24 cellular contexts compared by ENCODE assay signal in the genomic region with DNA sequence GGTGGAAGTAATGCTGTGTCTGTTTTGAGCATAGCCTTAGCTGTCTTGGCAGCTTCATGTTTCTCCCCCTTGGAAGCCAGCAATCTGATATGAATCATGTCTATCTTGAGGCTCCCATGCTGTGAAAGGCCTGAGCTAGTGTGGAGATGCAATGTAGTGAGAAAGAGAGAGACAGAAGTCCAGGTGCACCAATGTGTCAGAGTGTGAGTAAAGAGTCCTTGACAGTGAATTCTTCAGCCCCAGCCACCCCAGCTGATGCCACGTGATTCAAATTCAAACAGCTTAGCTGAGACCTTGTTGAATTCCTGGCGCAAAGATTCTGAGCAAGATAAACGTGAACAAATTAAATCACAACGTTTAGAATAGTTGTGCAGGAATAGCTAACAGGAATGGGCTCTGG.
DNase-seq lines count a peak whose midpoint lies in the region; ATAC-seq and TF ChIP-seq lines count a peak whose summit lies in the region.
"Had no signal": no experiment of that assay in that cellular context is flagged by ENCODE, and none has a peak within 500 bp of the region (broad histone marks: within the 10 kb centered on the region; RNA-seq: fewer than 3 reads in every experiment).

No MANE protein-coding gene starts in this region.

- H3K36me3 Mint-ChIP-seq in brain = no peaks in the 10 kb centered on the region
- H3K36me3 Mint-ChIP-seq in nephron (ENCODE audit: low read depth) = no peaks in the 10 kb centered on the region
- H3K36me3 Mint-ChIP-seq: activated naive CD8-positive, alpha-beta T cell treated with anti-CD3 and anti-CD28 coated beads for 36 hours had no signal

- H3K36me3 ChIP-seq in breast epithelium = no peaks in the 10 kb centered on the region
- H3K36me3 ChIP-seq: ascending aorta, left ventricle myocardium inferior had no signal

- H3K4me1 ChIP-seq in breast epithelium = no peaks in the 10 kb centered on the region
- H3K4me1 ChIP-seq: ascending aorta, Caco-2, foreskin keratinocyte, left ventricle myocardium inferior had no signal

- intact Hi-C loops in breast epithelium (cut with DNase I; ENCODE audit: low total_unique reads) = no loop called here

- ATAC-seq in HG02852 (IDR thresholded peaks at IDR 0.05; ENCODE audit: unreplicated experiment) = no peak
- ATAC-seq: activated CD8-positive, alpha-beta T cell treated with anti-CD3 and anti-CD28 coated beads, Interleukin-2, amount 10 ng/mL, durations not matched to agents 7 days and 5 days; foreskin keratinocyte; GM12878 had no signal

- in situ Hi-C loops in T47D (cut with HindIII; ENCODE audit: low pct_unique_long_range_greater_than_20kb, low sequenced_read_pairs) = no loop called here

- H3K27ac ChIP-seq in breast epithelium = no peak overlapping the region
- H3K27ac ChIP-seq: ascending aorta, foreskin keratinocyte, left ventricle myocardium inferior had no signal

- DNase-seq in T47D (ENCODE audit: low read depth in 1 of 2, low spot score in 1 of 2) (peak; percentile 10 to 73), breast epithelium (ENCODE audit: low spot score in 2 of 2) (no peak), midbrain (lab: John Stamatoyannopoulos, UW) (no peak), NCI-H2029 treated with DMSO at 0.1 percent for 48 hours (lab: John Stamatoyannopoulos, UW) (no peak), COR-L47 (lab: John Stamatoyannopoulos, UW) (no peak)
- DNase-seq: activated CD4-positive, CD25-positive, alpha-beta regulatory T cell treated with anti-CD3 and anti-CD28 coated beads, Interleukin-2, amount 50 U/mL, for 72 hours; activated CD8-positive, alpha-beta T cell treated with anti-CD3 and anti-CD28 coated beads, Interleukin-2, amount 10 ng/mL, durations not matched to agents 7 days and 5 days; activated effector memory CD4-positive, alpha-beta T cell treated with Interleukin-2 at 50 U/mL for 16 hours; activated naive CD8-positive, alpha-beta T cell treated with anti-CD3 and anti-CD28 coated beads for 36 hours; activated T-cell treated with anti-CD3 and anti-CD28 coated beads for 4 hours; Caco-2; foreskin keratinocyte; KG1; left ventricle myocardium inferior; NCI-H1417 treated with DMSO at 0.1 percent for 48 hours; NCI-H2171 treated with DMSO at 0.1 percent for 48 hours; NCI-H82; stimulated activated CD4-positive, alpha-beta T cell treated with anti-CD3 and anti-CD28 coated beads, Interleukin-2, amount 100 ng/mL, for 24 hours had no signal

- H3K27ac Mint-ChIP-seq in brain = peak overlapping the region in 3 of 5 experiments; percentile 12 to 69 (median 45)
- H3K27ac Mint-ChIP-seq in nephron = peak overlapping the region; percentile 61 to 79 (median 78)
- H3K27ac Mint-ChIP-seq: activated CD8-positive, alpha-beta T cell treated with anti-CD3 and anti-CD28 coated beads, Interleukin-2, amount 10 ng/mL, durations not matched to agents 7 days and 5 days; activated naive CD8-positive, alpha-beta T cell treated with anti-CD3 and anti-CD28 coated beads for 36 hours had no signal

- no peak overlapping the region for H3K4me3 ChIP-seq in breast epithelium
- H3K4me3 ChIP-seq: ascending aorta, GM12878, left ventricle myocardium inferior, smooth muscle cell had no signal

- H3K27me3 Mint-ChIP-seq in brain (peaks cover 3% of the 10 kb centered on the region), nephron (ENCODE audit: low read depth) (peaks cover 4% of the 10 kb centered on the region)
- H3K27me3 Mint-ChIP-seq: activated naive CD8-positive, alpha-beta T cell treated with anti-CD3 and anti-CD28 coated beads for 36 hours had no signal

- no peaks in the 10 kb centered on the region for H3K27me3 ChIP-seq in breast epithelium
- H3K27me3 ChIP-seq: ascending aorta, foreskin keratinocyte had no signal

- TF ChIP-seq POLR2A in breast epithelium (IDR thresholded peaks at IDR 0.05) = no peak

- peaks cover 0 to 14% (median 0%) of the 10 kb centered on the region in 5 experiments for H3K9me3 Mint-ChIP-seq in brain
- peaks cover 3% of the 10 kb centered on the region for H3K9me3 Mint-ChIP-seq in nephron
- H3K9me3 Mint-ChIP-seq: activated naive CD8-positive, alpha-beta T cell treated with anti-CD3 and anti-CD28 coated beads for 36 hours had no signal

- H3K4me1 Mint-ChIP-seq in brain (peaks cover 36% of the 10 kb centered on the region), nephron (peaks cover 17% of the 10 kb centered on the region)
- H3K4me1 Mint-ChIP-seq: activated naive CD8-positive, alpha-beta T cell treated with anti-CD3 and anti-CD28 coated beads for 36 hours had no signal

- no peaks in the 10 kb centered on the region for H3K9me3 ChIP-seq in breast epithelium
- H3K9me3 ChIP-seq: ascending aorta, Caco-2, left ventricle myocardium inferior had no signal

- TF ChIP-seq CTCF in breast epithelium (IDR thresholded peaks at IDR 0.05) = no peak
- TF ChIP-seq CTCF in brain (conservative IDR thresholded peaks at IDR 0.05) = no peak
- TF ChIP-seq CTCF in nephron (IDR thresholded peaks at IDR 0.05; ENCODE audit: unreplicated experiment in 3 of 3) = no peak

- H3K4me3 Mint-ChIP-seq in brain (no peak overlapping the region), nephron (no peak overlapping the region)
- H3K4me3 Mint-ChIP-seq: activated CD8-positive, alpha-beta T cell treated with anti-CD3 and anti-CD28 coated beads, Interleukin-2, amount 10 ng/mL, durations not matched to agents 7 days and 5 days; activated naive CD8-positive, alpha-beta T cell treated with anti-CD3 and anti-CD28 coated beads for 36 hours had no signal

Comparison
In these comparisons a context has a peak if more than half of its experiments do, and no peak if none do; other contexts are left out.
1. DNase-seq: peak in T47D (2 of 2); none in breast epithelium (0 of 2), midbrain (single experiment), NCI-H2029 treated with DMSO at 0.1 percent for 48 hours (single experiment) and COR-L47 (single experiment).